ENCODE assay signal across 19 cellular contexts in the genomic region with DNA sequence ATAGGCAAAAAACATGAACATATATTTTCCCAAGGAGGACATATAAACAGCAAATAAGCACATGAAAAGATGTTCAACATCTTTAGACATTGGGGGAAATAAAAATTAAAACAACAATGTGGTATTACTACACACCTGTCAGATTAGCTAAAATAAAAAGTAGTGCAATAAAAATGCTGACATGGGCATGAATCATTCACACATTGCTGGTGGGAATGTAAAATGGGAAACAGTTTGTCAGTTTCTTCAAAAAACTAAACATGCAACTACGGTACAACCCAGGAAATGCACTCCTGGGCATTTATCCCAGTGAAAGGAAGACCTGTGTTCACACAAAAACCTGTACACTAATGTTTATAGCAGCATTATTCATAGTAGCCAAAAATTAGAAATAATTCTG.
"Had no signal": no experiment of that assay in that cellular context is flagged by ENCODE, and none has a peak within 500 bp of the region (broad histone marks: within the 10 kb centered on the region; RNA-seq: fewer than 3 reads in every experiment).

No MANE protein-coding gene starts in this region.

- H3K36me3 ChIP-seq: lower lobe of right lung, neutrophil, thyroid gland, uterus had no signal

- H3K27ac ChIP-seq: lower lobe of right lung, neutrophil, thyroid gland, uterus had no signal

- H3K4me1 ChIP-seq: uterus had no signal

- H3K27me3 ChIP-seq: neutrophil, thyroid gland, uterus had no signal

- H3K9me3 ChIP-seq: lower lobe of right lung, neutrophil, thyroid gland, uterus had no signal

- H3K4me3 ChIP-seq: lower lobe of right lung, smooth muscle cell, thyroid gland, uterus had no signal

- DNase-seq: activated CD4-positive, alpha-beta T cell treated with anti-CD3 and anti-CD28 coated beads for 1 hour; activated CD4-positive, alpha-beta T cell treated with anti-CD3 and anti-CD28 coated beads, Interleukin-2, amount 50 U/mL, for 48 hours; activated CD8-positive, alpha-beta memory T cell treated with anti-CD3 and anti-CD28 coated beads, Interleukin-2, amount 10 ng/mL, durations not matched to agents 7 days and 5 days; activated gamma-delta T cell treated with Interleukin-2 at 50 U/mL for 16 hours; activated naive CD8-positive, alpha-beta T cell treated with anti-CD3 and anti-CD28 coated beads, Interleukin-2, amount 10 ng/mL, durations not matched to agents 7 days and 5 days; activated T-cell treated with anti-CD3 and anti-CD28 coated beads, Interleukin-2, amount 50 U/mL, for 48 hours; anterior cingulate cortex; central memory CD4-positive, alpha-beta T cell; cortex of kidney; effector CD8-positive, alpha-beta T cell; hypothalamus; left cardiac atrium; lower lobe of right lung; naive thymus-derived CD8-positive, alpha-beta T cell; T1000; thyroid gland; uterus had no signal

- H3K4me2 ChIP-seq: smooth muscle cell had no signal
